ENCODE assay signal across 8 cellular contexts in genomic region chr11:57667715-57668466, GRCh38. TPM values are rescaled to one million over a fixed set of nuclear protein-coding genes. Genes with fewer than 3 reads are reported as not detected.
DNase-seq lines count a peak whose midpoint lies in the region; ATAC-seq, FAIRE-seq and TF ChIP-seq lines count a peak whose summit lies in the region.

Gene ZDHHC5, plus strand, starts transcription at chr11:57668114. Its CDS starts 4,977 bp downstream, at chr11:57673091.

- H3K27ac ChIP-seq in AG04450 (ENCODE audit: low read depth, low read length) = peak within 1 kb of the TSS; percentile 92

- no peak for FAIRE-seq in bronchial epithelial cell (lab: Jason Lieb, UNC)

- TF ChIP-seq CTCF in AG04450 (IDR thresholded peaks at IDR 0.05; ENCODE audit: low read depth, low read length) (peak; percentile 34), WI38 (IDR thresholded peaks at IDR 0.05; ENCODE audit: low read depth, low read length) (peak; percentile 23; the same call in 1 of the 2 replicates), bronchial epithelial cell (IDR thresholded peaks at IDR 0.05; ENCODE audit: insufficient read depth, low read length, severe bottlenecking) (peak; percentile 60)

- peak; percentile 100 for DNase-seq in AG04450 (ENCODE audit: low read depth, low spot score)
- peak; percentile 100 for DNase-seq in NCI-H2227 treated with DMSO at 0.1 percent for 48 hours (lab: John Stamatoyannopoulos, UW)
- DNase-seq in bronchial epithelial cell (ENCODE audit: low read depth) = peak; percentile 97
- DNase-seq in iPS-NIHi7 (ENCODE audit: extremely low spot score) = peak; percentile 98
- DNase-seq in smooth muscle cell of the brain vasculature (ENCODE audit: low read depth, low spot score) = peak; percentile 99

- H3K27me3 ChIP-seq in AG04450 (ENCODE audit: control insufficient read depth, insufficient read depth, low read length) (no peaks in the 10 kb centered on the region), bronchial epithelial cell (ENCODE audit: control insufficient read depth, insufficient read depth, low read length) (no peaks in the 10 kb centered on the region)

- H3K9me3 ChIP-seq in AG04450 (ENCODE audit: control insufficient read depth, insufficient read depth, low read length) = no peaks in the 10 kb centered on the region; the same call in 1 of the 2 replicates

- peak within 1 kb of the TSS; percentile 94 for H3K4me3 ChIP-seq in AG04450 (ENCODE audit: low read depth, low read length)
- H3K4me3 ChIP-seq in WI38 (ENCODE audit: low read depth, low read length) = peak within 1 kb of the TSS; percentile 97
- peak within 1 kb of the TSS; percentile 92 for H3K4me3 ChIP-seq in bronchial epithelial cell (ENCODE audit: low read depth, low read length)

- peaks cover 1% of the 10 kb centered on the region for H3K36me3 ChIP-seq in bronchial epithelial cell (ENCODE audit: control insufficient read depth, insufficient read depth, low read length)

- ATAC-seq in GM18873 (IDR thresholded peaks at IDR 0.05; ENCODE audit: low FRiP score, unreplicated experiment) = peak; percentile 81
- ATAC-seq in HG03139 (IDR thresholded peaks at IDR 0.05; ENCODE audit: unreplicated experiment) = peak; percentile 86

- CTCF ChIA-PET in AG04450 (lab: Charles Lee) = interaction anchor here (0.7 to 1.3 kb wide), 3 partner anchors 37 to 133 kb away, joined by 4 to 7 read pairs (median 6); no protein-coding TSS in a partner anchor

- POLR2A ChIA-PET in AG04450 (lab: Yijun Ruan, JAX) = interaction anchor here (0.6 to 0.7 kb wide), 3 partner anchors 39 to 906 kb away, joined by 3 to 5 read pairs (median 3); partner anchors contain the start of gene SELENOH

RNA-seq across cellular contexts. Expression of gene ZDHHC5, which starts in this region (rescaled TPM):
- 56.7 and 64.3 TPM in 2 replicates for polyA plus RNA-seq in AG04450 (2011; rRNA removed)
- polyA minus RNA-seq in AG04450 (2011; rRNA and poly(A)+ RNA removed) = 83.8 and 101 TPM in 2 replicates
- total RNA-seq in bronchial epithelial cell = 30.3 and 43.5 TPM in 2 replicates

Comparison
In these comparisons a context has a peak if more than half of its experiments do, and no peak if none do; other contexts are left out.
1. Peak in every context shown above with its lines: DNase-seq, ATAC-seq, H3K4me3 ChIP-seq and H3K27ac ChIP-seq.